7 cellular contexts compared by ENCODE assay signal in genomic region chrX:29374765-29375164, GRCh38.
A peak's percentile ranks its signal among the peaks of the same experiment; 100 is the strongest.
DNase-seq lines count a peak whose midpoint lies in the region; ATAC-seq, FAIRE-seq and TF ChIP-seq lines count a peak whose summit lies in the region.
"Not testable (repeated sequence)": the region's sequence is repeated elsewhere in the genome, so short reads cannot be mapped to it uniquely, and the experiment has no call there.

No MANE protein-coding gene starts in this region.

- not testable (repeated sequence) for DNase-seq in A549 (ENCODE audit: low read depth in 1 of 2, low spot score in 1 of 2); HTR-8/SVneo (ENCODE audit: insufficient read length, low spot score); body of pancreas; left lobe of liver (ENCODE audit: low spot score); right lobe of liver; small intestine

- H3K9me3 ChIP-seq in A549; body of pancreas; right lobe of liver; small intestine (ENCODE audit: control insufficient read depth, low read depth): not testable (repeated sequence)

- CTCF ChIA-PET in A549 (lab: Yijun Ruan, JAX), result not testable (repeated sequence)

- H3K4me2 ChIP-seq in A549, result not testable (repeated sequence)

- H3K27me3 ChIP-seq in body of pancreas; right lobe of liver; small intestine (ENCODE audit: control insufficient read depth in 2 of 2, insufficient read depth in 2 of 2, low read length in 2 of 2): not testable (repeated sequence)

- ATAC-seq in A549, result not testable (repeated sequence)
- ATAC-seq in body of pancreas (peak; percentile 55), left lobe of liver (peak; percentile 95), right lobe of liver (peak; percentile 90 to 99 (median 96))

- intact Hi-C loops in body of pancreas (cut with DNase I); right lobe of liver (cut with DNase I): not testable (repeated sequence)

- TF ChIP-seq CTCF in A549 (IDR thresholded peaks at IDR 0.05); body of pancreas (IDR thresholded peaks at IDR 0.05); right lobe of liver (IDR thresholded peaks at IDR 0.05): not testable (repeated sequence)

- H3K27ac ChIP-seq in A549; body of pancreas; right lobe of liver; small intestine (ENCODE audit: low read depth in 1 of 2, low read length in 1 of 2): not testable (repeated sequence)

- not testable (repeated sequence) for H3K4me3 ChIP-seq in A549; body of pancreas; right lobe of liver; small intestine (ENCODE audit: low read depth in 1 of 2, low read length in 2 of 2)

- not testable (repeated sequence) for TF ChIP-seq POLR2A in A549 (IDR thresholded peaks at IDR 0.05; ENCODE audit: low read length); body of pancreas (IDR thresholded peaks at IDR 0.05); right lobe of liver (IDR thresholded peaks at IDR 0.05)

- FAIRE-seq in A549 (lab: Jason Lieb, UNC) (peak; percentile 65), HTR-8/SVneo (lab: Jason Lieb, UNC) (peak; percentile 78), islet of Langerhans (lab: Jason Lieb, UNC) (peak; percentile 65), small intestine (lab: Jason Lieb, UNC) (peak; percentile 84)

- POLR2A ChIA-PET in A549 (lab: Yijun Ruan, JAX), result not testable (repeated sequence)

- TF ChIP-seq EP300 in A549 (IDR thresholded peaks at IDR 0.05), result not testable (repeated sequence)

- not testable (repeated sequence) for TF ChIP-seq RAD21 in A549 (conservative IDR thresholded peaks at IDR 0.05 in 1 of 2, IDR thresholded peaks at IDR 0.05 in 1 of 2)

- not testable (repeated sequence) for H3K36me3 ChIP-seq in body of pancreas (replicated peaks in 1 of 2; ENCODE audit: insufficient read depth in 1 of 2, low read depth in 2 of 2); right lobe of liver; small intestine (ENCODE audit: control insufficient read depth in 2 of 2, insufficient read depth in 2 of 2, low read length in 2 of 2)

- not testable (repeated sequence) for H3K4me1 ChIP-seq in A549; body of pancreas; right lobe of liver; small intestine (ENCODE audit: control insufficient read depth in 2 of 2, insufficient read depth in 1 of 2, low read depth in 1 of 2, low read length in 1 of 2)
